8 cellular contexts compared by ENCODE assay signal in genomic region chr2:9975805-9976447, GRCh38. TPM values are rescaled to one million over a fixed set of nuclear protein-coding genes. Genes with fewer than 3 reads are reported as not detected.
DNase-seq lines count a peak whose midpoint lies in the region; FAIRE-seq and TF ChIP-seq lines count a peak whose summit lies in the region.

No MANE protein-coding gene starts in this region.

- no peak overlapping the region for H2BK15ac ChIP-seq in mesenchymal stem cell (ENCODE audit: low read depth, poor library complexity, severe bottlenecking)
- H2BK15ac ChIP-seq in neuronal stem cell (ENCODE audit: low read length) = no peak overlapping the region

- H3K27me3 ChIP-seq in mesenchymal stem cell (ENCODE audit: control insufficient read depth in 1 of 2, insufficient read depth in 1 of 2, low read length in 2 of 2) (no peaks in the 10 kb centered on the region), neuronal stem cell (ENCODE audit: control insufficient read depth in 3 of 3, insufficient read depth in 3 of 3, low read depth in 1 of 3, low read length in 3 of 3) (no peaks in the 10 kb centered on the region)

- H3K27ac ChIP-seq in mesenchymal stem cell (ENCODE audit: low read length, poor library complexity, severe bottlenecking) = peak overlapping the region; percentile 21
- no peak overlapping the region for H3K27ac ChIP-seq in neuronal stem cell (replicated peaks; ENCODE audit: low read length)

- H3K23ac ChIP-seq in mesenchymal stem cell (ENCODE audit: low read length in 2 of 2) (no peak overlapping the region), neuronal stem cell (ENCODE audit: low read depth, low read length, poor library complexity) (no peak overlapping the region)

- no peak overlapping the region for H2BK12ac ChIP-seq in mesenchymal stem cell (ENCODE audit: low read length in 2 of 2)
- H2BK12ac ChIP-seq in neuronal stem cell (ENCODE audit: low read length) = no peak overlapping the region

- H3K36me3 ChIP-seq in mesenchymal stem cell (ENCODE audit: control insufficient read depth in 1 of 2, insufficient read depth in 2 of 2, low read depth in 1 of 2, low read length in 2 of 2) (no peaks in the 10 kb centered on the region), neuronal stem cell (replicated peaks in 1 of 2; ENCODE audit: control insufficient read depth in 2 of 2, insufficient read depth in 2 of 2, low read length in 2 of 2) (no peaks in the 10 kb centered on the region)

- H3K18ac ChIP-seq in mesenchymal stem cell (ENCODE audit: low read depth in 1 of 2, low read length in 2 of 2) (no peak overlapping the region), neuronal stem cell (ENCODE audit: low read length) (no peak overlapping the region)

- H3K9ac ChIP-seq in mesenchymal stem cell (ENCODE audit: low read length) (no peak overlapping the region), neuronal stem cell (ENCODE audit: low read depth, low read length, poor library complexity) (no peak overlapping the region)

- H2BK5ac ChIP-seq in mesenchymal stem cell (ENCODE audit: low read depth, low read length, poor library complexity, severe bottlenecking) = no peak overlapping the region
- H2BK5ac ChIP-seq in neuronal stem cell (ENCODE audit: low read length) = no peak overlapping the region

- H4K8ac ChIP-seq in mesenchymal stem cell (ENCODE audit: low read length) (no peak overlapping the region), neuronal stem cell (ENCODE audit: low read depth, low read length) (no peak overlapping the region)

- in situ Hi-C loops in astrocyte of the cerebellum (cut with HindIII; ENCODE audit: low sequenced_read_pairs) = no loop called here

- peaks cover 21% of the 10 kb centered on the region for H3K4me1 ChIP-seq in mesenchymal stem cell (ENCODE audit: control insufficient read depth, insufficient read depth, low read depth, low read length)
- peaks cover 10 to 11% of the 10 kb centered on the region in 2 donors for H3K4me1 ChIP-seq in neuronal stem cell (ENCODE audit: control insufficient read depth in 2 of 2, insufficient read depth in 1 of 2, low read depth in 1 of 2, low read length in 2 of 2)

- H3K4me2 ChIP-seq in mesenchymal stem cell (ENCODE audit: low read length, poor library complexity, severe bottlenecking) = no peak overlapping the region
- no peak overlapping the region for H3K4me2 ChIP-seq in neuronal stem cell (ENCODE audit: insufficient read depth, low read length, poor library complexity, severe bottlenecking)

- TF ChIP-seq CTCF in astrocyte of the cerebellum (IDR thresholded peaks at IDR 0.05; ENCODE audit: low read depth, low read length, missing control alignments) = no peak

- DNase-seq in AG08396 (ENCODE audit: low spot score) (peak; percentile 82), HTR-8/SVneo (ENCODE audit: insufficient read length, low spot score) (peak; percentile 95), astrocyte of the cerebellum (ENCODE audit: low read depth) (peak; percentile 94), mesenchymal stem cell (peak; percentile 92), NCI-H2227 (lab: John Stamatoyannopoulos, UW; ENCODE audit: unreplicated experiment) (no peak), NCI-H187 (lab: John Stamatoyannopoulos, UW) (no peak), neuronal stem cell (ENCODE audit: low spot score) (no peak)
- no peak for DNase-seq in effector CD4-positive, alpha-beta T cell

- no peak overlapping the region for H3K4me3 ChIP-seq in astrocyte of the cerebellum (ENCODE audit: low read depth, low read length)
- H3K4me3 ChIP-seq in mesenchymal stem cell (ENCODE audit: insufficient read depth in 1 of 2, low read depth in 1 of 2, low read length in 2 of 2) = no peak overlapping the region
- no peak overlapping the region for H3K4me3 ChIP-seq in neuronal stem cell (ENCODE audit: low read length in 2 of 2)

- H3K9me3 ChIP-seq in mesenchymal stem cell (ENCODE audit: control insufficient read depth, low read length) (no peaks in the 10 kb centered on the region), neuronal stem cell (replicated peaks in 1 of 2; ENCODE audit: control insufficient read depth in 2 of 2, insufficient read depth in 1 of 2, low read depth in 1 of 2, low read length in 2 of 2) (no peaks in the 10 kb centered on the region)

- H3K79me1 ChIP-seq in mesenchymal stem cell (replicated peaks; ENCODE audit: low read length, poor library complexity, severe bottlenecking) (no peaks in the 10 kb centered on the region), neuronal stem cell (ENCODE audit: low read depth, low read length) (no peaks in the 10 kb centered on the region)

- H4K91ac ChIP-seq in mesenchymal stem cell (ENCODE audit: low read length) = no peak overlapping the region
- H4K91ac ChIP-seq in neuronal stem cell (ENCODE audit: low read depth, low read length, poor library complexity) = no peak overlapping the region

- peak; percentile 49 for FAIRE-seq in HTR-8/SVneo (lab: Jason Lieb, UNC)

- H3K14ac ChIP-seq in mesenchymal stem cell (ENCODE audit: low read length in 2 of 2) (no peak overlapping the region), neuronal stem cell (ENCODE audit: low read length) (no peak overlapping the region)

- H2AK5ac ChIP-seq in mesenchymal stem cell (ENCODE audit: low read length, severe bottlenecking) (peak overlapping the region; percentile 1), neuronal stem cell (ENCODE audit: low read depth, low read length) (no peak overlapping the region)

- H2AFZ ChIP-seq in mesenchymal stem cell (ENCODE audit: low read depth, low read length) = no peak overlapping the region
- H2AFZ ChIP-seq in neuronal stem cell (ENCODE audit: low read length) = no peak overlapping the region

- H2BK120ac ChIP-seq in mesenchymal stem cell (ENCODE audit: low read depth, low read length) (no peak overlapping the region), neuronal stem cell (ENCODE audit: low read depth, low read length) (no peak overlapping the region)

- 35% methylated on average over 9 of the region's 9 CpGs for WGBS in mesenchymal stem cell
- no CpG with 5 or more reads among the region's 9 CpGs for WGBS in neuronal stem cell (ENCODE audit: extremely low coverage in 2 of 2, insufficient read length in 2 of 2, insufficient replicate concordance in 1 of 2), 2 donors

- no peak overlapping the region for H3K4ac ChIP-seq in mesenchymal stem cell (ENCODE audit: low read depth in 1 of 2, low read length in 2 of 2)
- H3K4ac ChIP-seq in neuronal stem cell (ENCODE audit: low read length) = no peak overlapping the region

RNA-seq across cellular contexts. Expression of gene GRHL1, which starts 24.4 kb away (rescaled TPM):
- 0.18 TPM for polyA plus RNA-seq in mesenchymal stem cell (2013, experiment 1 of 2)
- 0.16 TPM for polyA plus RNA-seq in mesenchymal stem cell (2013, experiment 2 of 2)
- polyA plus RNA-seq in neuronal stem cell (2013, experiment 1 of 2) = 1.8 TPM
- polyA plus RNA-seq in neuronal stem cell (2013, experiment 2 of 2) = 1.9 TPM

Comparison
In these comparisons a context has a peak if more than half of its experiments do, and no peak if none do; other contexts are left out.
1. DNase-seq: peak in AG08396 (single experiment), HTR-8/SVneo (single experiment), astrocyte of the cerebellum (single experiment) and mesenchymal stem cell (single experiment); none in NCI-H2227 (single experiment), effector CD4-positive, alpha-beta T cell (single experiment), NCI-H187 (0 of 2) and neuronal stem cell (single experiment).